11 cellular contexts compared by ENCODE assay signal in the genomic region with DNA sequence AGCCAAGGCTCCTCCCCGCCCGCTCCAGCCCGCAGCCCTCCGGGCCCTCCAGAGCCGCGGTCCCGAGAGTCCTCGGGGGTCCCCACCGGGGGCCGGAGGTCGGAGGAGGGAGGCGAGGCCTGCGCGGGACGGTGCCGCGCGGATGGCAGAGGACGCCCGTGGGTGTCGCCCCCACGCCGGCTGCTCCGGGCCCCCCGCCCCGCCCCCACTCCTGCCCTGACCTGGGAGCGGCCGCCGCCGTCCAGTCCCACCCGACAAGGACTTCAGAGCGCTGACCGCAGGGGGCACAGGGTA. TPM values are rescaled to one million over a fixed set of nuclear protein-coding genes. Genes with fewer than 3 reads are reported as not detected.
DNase-seq lines count a peak whose midpoint lies in the region; ATAC-seq, FAIRE-seq and TF ChIP-seq lines count a peak whose summit lies in the region.
"Had no signal": no experiment of that assay in that cellular context is flagged by ENCODE, and none has a peak within 500 bp of the region (broad histone marks: within the 10 kb centered on the region; RNA-seq: fewer than 3 reads in every experiment).

No MANE protein-coding gene starts in this region.

- POLR2A ChIA-PET in SK-N-SH (lab: Yijun Ruan, JAX), result no interaction called here

- DNase-seq in astrocyte of the spinal cord (ENCODE audit: low read depth, low spot score) (no peak), keratinocyte (ENCODE audit: low read depth, low spot score) (no peak), cortex of kidney (lab: John Stamatoyannopoulos, UW) (no peak), SK-N-SH (no peak)
- no peak for DNase-seq in NK-92 treated with Interleukin-12 subunit alpha and Interleukin-12 subunit beta, amount 100 ng/mL, for 24 hours (lab: John Stamatoyannopoulos, UW)
- no peak for DNase-seq in activated effector memory CD4-positive, alpha-beta T cell treated with anti-CD3 and anti-CD28 coated beads, Interleukin-2, amount 50 U/mL, for 16 hours
- DNase-seq: NCI-H1048; stimulated activated CD4-positive, alpha-beta T cell treated with anti-CD3 and anti-CD28 coated beads, Interleukin-15, amount 100 ng/mL, for 24 hours had no signal

- TF ChIP-seq RAD21 in SK-N-SH (IDR thresholded peaks at IDR 0.05; ENCODE audit: low read length), result no peak

- TF ChIP-seq CTCF in astrocyte of the spinal cord (IDR thresholded peaks at IDR 0.05; ENCODE audit: low read depth, low read length), result no peak
- no peak for TF ChIP-seq CTCF in keratinocyte (optimal IDR thresholded peaks at IDR 0.05 in 1 of 3, IDR thresholded peaks at IDR 0.05 in 1 of 3, conservative IDR thresholded peaks at IDR 0.05 in 1 of 3; ENCODE audit: extremely low read depth in 1 of 3, insufficient read depth in 2 of 3, low read length in 3 of 3)
- no peak for TF ChIP-seq CTCF in SK-N-SH (IDR thresholded peaks at IDR 0.05)

- no peaks in the 10 kb centered on the region for H3K9me1 ChIP-seq in keratinocyte (ENCODE audit: control insufficient read depth, extremely low read depth, insufficient read depth, low read length)

- H3K79me2 ChIP-seq in keratinocyte (ENCODE audit: control insufficient read depth, insufficient read depth, low read length), result no peaks in the 10 kb centered on the region
- no peaks in the 10 kb centered on the region for H3K79me2 ChIP-seq in SK-N-SH (ENCODE audit: insufficient read depth)

- H3K9me3 ChIP-seq in keratinocyte (ENCODE audit: control insufficient read depth, low read depth, low read length) (no peaks in the 10 kb centered on the region), SK-N-SH (no peaks in the 10 kb centered on the region)
- H3K9me3 ChIP-seq: SJSA1 had no signal

- FAIRE-seq in keratinocyte (lab: Jason Lieb, UNC), result no peak

- H3K9me2 ChIP-seq in SK-N-SH, result no peaks in the 10 kb centered on the region

- dilution Hi-C loops in keratinocyte (cut with MboI; ENCODE audit: extremely low pct_ligation_motif_present, low sequenced_read_pairs), result no loop called here

- no peaks in the 10 kb centered on the region for H3K36me3 ChIP-seq in keratinocyte (ENCODE audit: control insufficient read depth in 2 of 2, extremely low read depth in 1 of 2, insufficient read depth in 2 of 2, low read length in 2 of 2)
- no peaks in the 10 kb centered on the region for H3K36me3 ChIP-seq in SK-N-SH (replicated peaks in 1 of 2; ENCODE audit: control insufficient read depth in 1 of 2, insufficient read depth in 2 of 2, low read length in 1 of 2)
- H3K36me3 ChIP-seq: SJSA1 had no signal

- CTCF ChIA-PET in SK-N-SH (lab: Yijun Ruan, JAX), result interaction anchor here (1.2 kb wide), 1 partner anchor 60 kb away, joined by 5 read pairs; no protein-coding TSS in a partner anchor

- in situ Hi-C loops in astrocyte of the spinal cord (cut with HindIII; ENCODE audit: low sequenced_read_pairs), result no loop called here

- ATAC-seq in GM19025 (IDR thresholded peaks at IDR 0.05; ENCODE audit: low read depth, unreplicated experiment), result peak; percentile 21

- H3K4me3 ChIP-seq in astrocyte of the spinal cord (ENCODE audit: low read depth, low read length) (peak overlapping the region; percentile 10), keratinocyte (ENCODE audit: control insufficient read depth in 2 of 3, extremely low read depth in 1 of 3, insufficient read depth in 2 of 3, low read depth in 1 of 3, low read length in 3 of 3) (peak overlapping the region; percentile 10 to 37 (median 32)), skin epidermis (peak overlapping the region; percentile 39 to 53 (median 44)), SK-N-SH (ENCODE audit: low read depth in 2 of 2, low read length in 1 of 2) (no peak overlapping the region)
- H3K4me3 ChIP-seq: SJSA1 had no signal

- H3K9ac ChIP-seq in keratinocyte (ENCODE audit: control insufficient read depth, extremely low read depth, insufficient read depth, low read length), result peak overlapping the region; percentile 52
- H3K9ac ChIP-seq in SK-N-SH, result no peak overlapping the region

- TF ChIP-seq EP300 in SK-N-SH (IDR thresholded peaks at IDR 0.05; ENCODE audit: borderline replicate concordance in 1 of 2, low read depth in 1 of 2, low read length in 1 of 2), result no peak

- H3K4me1 ChIP-seq in keratinocyte (ENCODE audit: control insufficient read depth, extremely low read depth, insufficient read depth, low read length) (peaks cover 28% of the 10 kb centered on the region), SK-N-SH (ENCODE audit: control insufficient read depth in 1 of 2, insufficient read depth in 2 of 2, low read depth in 1 of 2, low read length in 1 of 2) (peaks cover 17 to 19% of the 10 kb centered on the region in 2 experiments; a peak in 3 of 4 replicates)

- H4K20me1 ChIP-seq in keratinocyte (ENCODE audit: control insufficient read depth, extremely low read depth, insufficient read depth, low read length) (no peaks in the 10 kb centered on the region), SK-N-SH (ENCODE audit: insufficient read depth) (no peaks in the 10 kb centered on the region)

- H3K27ac ChIP-seq in keratinocyte (ENCODE audit: control insufficient read depth, insufficient read depth, low read length) (no peak overlapping the region), skin epidermis (peak overlapping the region; percentile 52 to 92 (median 81)), SK-N-SH (ENCODE audit: low read depth in 2 of 2, low read length in 1 of 2) (no peak overlapping the region)
- H3K27ac ChIP-seq: SJSA1 had no signal

- H2AFZ ChIP-seq in keratinocyte (ENCODE audit: control insufficient read depth, low read length) (peak overlapping the region; percentile 20), SK-N-SH (ENCODE audit: low read depth) (no peak overlapping the region)

- peak overlapping the region; percentile 48 for H3K4me2 ChIP-seq in keratinocyte (ENCODE audit: control insufficient read depth, extremely low read depth, insufficient read depth, low read depth, low read length)
- H3K4me2 ChIP-seq in SK-N-SH, result no peak overlapping the region

- H3K27me3 ChIP-seq in keratinocyte (ENCODE audit: control insufficient read depth, extremely low read depth, insufficient read depth, low read length) (no peaks in the 10 kb centered on the region), SK-N-SH (ENCODE audit: insufficient read depth) (no peaks in the 10 kb centered on the region)
- H3K27me3 ChIP-seq: SJSA1 had no signal

- H3F3A ChIP-seq in SK-N-SH (replicated peaks; ENCODE audit: insufficient read depth), result peaks cover 8% of the 10 kb centered on the region

- 98% methylated on average over 30 of the region's 33 CpGs for WGBS in SK-N-SH (ENCODE audit: low lambda C conversion rate)

TF ChIP-seq in SK-N-SH, 30 proteins besides CTCF, POLR2A, EP300 and RAD21 (continues in another document):
- TF ChIP-seq GATA2 (CRISPR knock-in tag; IDR thresholded peaks at IDR 0.05), result no peak
- TF ChIP-seq FOXM1 (IDR thresholded peaks at IDR 0.05; ENCODE audit: low read depth), result no peak
- no peak for TF ChIP-seq FOSL2 (IDR thresholded peaks at IDR 0.05; ENCODE audit: borderline replicate concordance, low read depth)
- TF ChIP-seq NFIC (IDR thresholded peaks at IDR 0.05; ENCODE audit: borderline replicate concordance), result no peak
- TF ChIP-seq, protein P1, sequence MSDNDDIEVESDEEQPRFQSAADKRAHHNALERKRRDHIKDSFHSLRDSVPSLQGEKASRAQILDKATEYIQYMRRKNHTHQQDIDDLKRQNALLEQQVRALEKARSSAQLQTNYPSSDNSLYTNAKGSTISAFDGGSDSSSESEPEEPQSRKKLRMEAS (IDR thresholded peaks at IDR 0.05; ENCODE audit: low read depth), result no peak
- no peak for TF ChIP-seq MXI1 (IDR thresholded peaks at IDR 0.05; ENCODE audit: low read depth, low read length)
- TF ChIP-seq, protein P2, sequence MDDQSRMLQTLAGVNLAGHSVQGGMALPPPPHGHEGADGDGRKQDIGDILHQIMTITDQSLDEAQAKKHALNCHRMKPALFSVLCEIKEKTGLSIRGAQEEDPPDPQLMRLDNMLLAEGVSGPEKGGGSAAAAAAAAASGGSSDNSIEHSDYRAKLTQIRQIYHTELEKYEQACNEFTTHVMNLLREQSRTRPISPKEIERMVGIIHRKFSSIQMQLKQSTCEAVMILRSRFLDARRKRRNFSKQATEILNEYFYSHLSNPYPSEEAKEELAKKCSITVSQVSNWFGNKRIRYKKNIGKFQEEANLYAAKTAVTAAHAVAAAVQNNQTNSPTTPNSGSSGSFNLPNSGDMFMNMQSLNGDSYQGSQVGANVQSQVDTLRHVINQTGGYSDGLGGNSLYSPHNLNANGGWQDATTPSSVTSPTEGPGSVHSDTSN (IDR thresholded peaks at IDR 0.05), result no peak
- TF ChIP-seq EZH2phosphoT487 (IDR thresholded peaks at IDR 0.05; ENCODE audit: borderline replicate concordance, low read depth), result no peak
- TF ChIP-seq TAF1 (IDR thresholded peaks at IDR 0.05; ENCODE audit: borderline replicate concordance, low read depth, low read length), result no peak
- no peak for TF ChIP-seq CHD2 (IDR thresholded peaks at IDR 0.05; ENCODE audit: low read length, partially characterized antibody)
- TF ChIP-seq RXRA (IDR thresholded peaks at IDR 0.05; ENCODE audit: borderline replicate concordance, low read depth), result no peak
- no peak for TF ChIP-seq RFX5 (IDR thresholded peaks at IDR 0.05; ENCODE audit: low read length)
- no peak for TF ChIP-seq IRF3 (IDR thresholded peaks at IDR 0.05; ENCODE audit: low read depth, low read length)
- TF ChIP-seq SIN3A (IDR thresholded peaks at IDR 0.05; ENCODE audit: borderline replicate concordance, low read depth, low read length), result no peak

RNA-seq across cellular contexts. Expression of gene DNAJB6, which starts 57.2 kb away (rescaled TPM):
- polyA plus RNA-seq in keratinocyte (76.8 to 163 TPM (median 152 TPM) in 3 replicates), SK-N-SH (2012; rRNA removed) (176 and 185 TPM in 2 replicates)
- 296 TPM for polyA plus RNA-seq in keratinocyte (2011; ENCODE audit: low read depth)
- 119 and 167 TPM in 2 replicates for polyA plus RNA-seq in keratinocyte (2011; cell fraction: cytosol; rRNA removed)
- polyA plus RNA-seq in keratinocyte (2011; cell fraction: nucleus; rRNA removed), result 115 and 161 TPM in 2 replicates
- 190 TPM in 2 replicates for polyA plus RNA-seq in keratinocyte (2012; ENCODE audit: low replicate concordance)
- 26.5 to 60.8 TPM (median 29.4 TPM) in 3 replicates for polyA minus RNA-seq in keratinocyte
- 69.4 TPM for polyA minus RNA-seq in keratinocyte (2011; cell fraction: cytosol; rRNA and poly(A)+ RNA removed)
- 49.7 and 85.1 TPM in 2 replicates for polyA minus RNA-seq in keratinocyte (2011; cell fraction: nucleus; rRNA and poly(A)+ RNA removed)
- polyA plus RNA-seq in SK-N-SH (2012; cell fraction: cytosol; rRNA removed), result 211 and 219 TPM in 2 replicates
- polyA plus RNA-seq in SK-N-SH (2012; cell fraction: nucleus; rRNA removed), result 138 and 185 TPM in 2 replicates

Comparison
In these comparisons a context has a peak if more than half of its experiments do, and no peak if none do; other contexts are left out.
1. H3K4me3 ChIP-seq: peak in astrocyte of the spinal cord (single experiment), keratinocyte (3 of 3) and skin epidermis (7 of 7); none in SK-N-SH (0 of 2).
2. H3K27ac ChIP-seq: peak in skin epidermis (21 of 21); none in keratinocyte (single experiment) and SK-N-SH (0 of 2).